In genomic region chr17:62678214-62678919, GRCh38 we compare ENCODE assay signal across 21 cellular contexts. TPM values are rescaled to one million over a fixed set of nuclear protein-coding genes. Genes with fewer than 3 reads are reported as not detected.
A peak's percentile ranks its signal among the peaks of the same experiment; 100 is the strongest.
DNase-seq lines count a peak whose midpoint lies in the region; ATAC-seq, FAIRE-seq and TF ChIP-seq lines count a peak whose summit lies in the region.
"Had no signal": no experiment of that assay in that cellular context is flagged by ENCODE, and none has a peak within 500 bp of the region (broad histone marks: within the 10 kb centered on the region; RNA-seq: fewer than 3 reads in every experiment).

No MANE protein-coding gene starts in this region.

- TF ChIP-seq POLR2A in sigmoid colon (IDR thresholded peaks at IDR 0.05) = no peak

- H3K4me1 Mint-ChIP-seq in neural crest cell = no peaks in the 10 kb centered on the region
- H3K4me1 Mint-ChIP-seq: B cell had no signal

- no peaks in the 10 kb centered on the region for H3K9me3 Mint-ChIP-seq in neural crest cell
- H3K9me3 Mint-ChIP-seq: CD4-positive, alpha-beta T cell; GM23338; H9 had no signal

- no peaks in the 10 kb centered on the region for H3K4me1 ChIP-seq in sigmoid colon

- ATAC-seq in HG03139 (IDR thresholded peaks at IDR 0.05; ENCODE audit: unreplicated experiment) (no peak), HG02588 (IDR thresholded peaks at IDR 0.05; ENCODE audit: unreplicated experiment) (no peak)
- ATAC-seq: GM23338, HepG2 had no signal

- H3K4me3 Mint-ChIP-seq in neural crest cell = no peak overlapping the region
- H3K4me3 Mint-ChIP-seq: B cell; CD4-positive, alpha-beta T cell; GM23338; H9 had no signal

- H3K27ac Mint-ChIP-seq in neural crest cell (ENCODE audit: unreplicated experiment) = peak overlapping the region; percentile 24
- H3K27ac Mint-ChIP-seq: B cell; CD4-positive, alpha-beta T cell; GM23338 had no signal

- DNase-seq in D721Med (ENCODE audit: insufficient read length, low spot score) (peak; percentile 66), WERI-Rb-1 (peak; percentile 92), neural crest cell (ENCODE audit: low read depth, low spot score) (no peak), sigmoid colon (peak; percentile 57), HuH-7.5 (ENCODE audit: low spot score) (no peak)
- DNase-seq: C1 segment of cervical spinal cord; Calu3; CD4-positive, alpha-beta T cell; DMS153; DMS79 treated with DMSO at 0.1 percent for 48 hours; EL; H9 had no signal

- H3K36me3 ChIP-seq in WERI-Rb-1 (no peaks in the 10 kb centered on the region), sigmoid colon (no peaks in the 10 kb centered on the region)

- no peak for TF ChIP-seq CTCF in D721Med (IDR thresholded peaks at IDR 0.05; ENCODE audit: insufficient read depth, missing control alignments)
- TF ChIP-seq CTCF in WERI-Rb-1 (IDR thresholded peaks at IDR 0.05; ENCODE audit: low read depth, low read length) = no peak
- no peak for TF ChIP-seq CTCF in neural crest cell (conservative IDR thresholded peaks at IDR 0.05)
- no peak for TF ChIP-seq CTCF in sigmoid colon (IDR thresholded peaks at IDR 0.05)

- H3K27ac ChIP-seq in WERI-Rb-1 = peak overlapping the region; percentile 70
- H3K27ac ChIP-seq in sigmoid colon = no peak overlapping the region

- H3K27me3 Mint-ChIP-seq in neural crest cell (ENCODE audit: low read depth) = no peaks in the 10 kb centered on the region
- H3K27me3 Mint-ChIP-seq: B cell; CD4-positive, alpha-beta T cell had no signal

- no peak for TF ChIP-seq EP300 in sigmoid colon (IDR thresholded peaks at IDR 0.05)

- H3K36me3 Mint-ChIP-seq in neural crest cell (ENCODE audit: low read depth) = no peaks in the 10 kb centered on the region

- H3K27me3 ChIP-seq in WERI-Rb-1 (ENCODE audit: insufficient read depth, low read depth, severe bottlenecking) (no peaks in the 10 kb centered on the region), sigmoid colon (no peaks in the 10 kb centered on the region)

- H3K4me3 ChIP-seq in WERI-Rb-1 (ENCODE audit: low read depth, low read length) = no peak overlapping the region
- H3K4me3 ChIP-seq in sigmoid colon = no peak overlapping the region
- H3K4me3 ChIP-seq: GM23338 had no signal

- 91 to 93% methylated on average over 10 of the region's 10 CpGs for WGBS in sigmoid colon, 2 donors

- FAIRE-seq in D721Med (lab: Jason Lieb, UNC) = no peak
- FAIRE-seq: A204.1, G401.6, GM12891, HepG2, HTR-8/SVneo had no signal

- H3K9me3 ChIP-seq in WERI-Rb-1 (ENCODE audit: severe bottlenecking) = no peaks in the 10 kb centered on the region
- H3K9me3 ChIP-seq in sigmoid colon = no peaks in the 10 kb centered on the region

- intact Hi-C loops in sigmoid colon (cut with DNase I) = no loop called here

RNA-seq across cellular contexts. Expression of gene MRC2, which starts 50.9 kb away (rescaled TPM):
- total RNA-seq in neural crest cell (28.2 and 30.7 TPM in 2 replicates), sigmoid colon (10 to 100 TPM; 19.6 to 94.4 (median 29.1) TPM)
- polyA plus RNA-seq in sigmoid colon = 1 to 10 TPM; 2.5 to 6.9 (median 3.0) TPM
- total RNA-seq: HepG2 had no signal
- polyA plus RNA-seq: HepG2 had no signal

Comparison
In these comparisons a context has a peak if more than half of its experiments do, and no peak if none do; other contexts are left out.
1. DNase-seq: peak in D721Med (single experiment), WERI-Rb-1 (single experiment) and sigmoid colon (single experiment); none in neural crest cell (single experiment) and HuH-7.5 (single experiment).